Comparison of ENCODE assay signal across 1 cellular context in genomic region chr10:102064868-102065560, GRCh38.
TF ChIP-seq lines count a peak whose summit lies in the region.

Gene HPS6 (plus strand): TSS chr10:102065349. CDS start chr10:102065475, 126 bp downstream.

TF ChIP-seq in K562, 482 proteins besides CTCF, POLR2A, EP300 and RAD21 (continued from another document and continues in another):
- TF ChIP-seq IRF1 (CRISPR knock-in tag; IDR thresholded peaks at IDR 0.05; ENCODE audit: borderline replicate concordance), result no peak
- TF ChIP-seq MBD1 (CRISPR knock-in tag; IDR thresholded peaks at IDR 0.05), result no peak
- no peak for TF ChIP-seq PRMT5 (CRISPR knock-in tag; IDR thresholded peaks at IDR 0.05)
- no peak for TF ChIP-seq PHTF2 (CRISPR knock-in tag; IDR thresholded peaks at IDR 0.05)
- no peak for TF ChIP-seq RBM17 (IDR thresholded peaks at IDR 0.05; ENCODE audit: borderline replicate concordance, low read depth, low read length)
- peak; percentile 90 for TF ChIP-seq MTA1 (IDR thresholded peaks at IDR 0.05; ENCODE audit: borderline replicate concordance)
- no peak for TF ChIP-seq ZNF75A (CRISPR knock-in tag; IDR thresholded peaks at IDR 0.05)
- TF ChIP-seq MEF2D (tag; conservative IDR thresholded peaks at IDR 0.05; ENCODE audit: low read depth), result no peak
- no peak for TF ChIP-seq ZNF444 (CRISPR knock-in tag; IDR thresholded peaks at IDR 0.05)
- no peak for TF ChIP-seq NR4A1 (CRISPR knock-in tag; IDR thresholded peaks at IDR 0.05)
- TF ChIP-seq NR4A1 (tag; IDR thresholded peaks at IDR 0.05), result no peak
- no peak for TF ChIP-seq ZNF217 (CRISPR knock-in tag; IDR thresholded peaks at IDR 0.05)
- TF ChIP-seq ZNF41 (CRISPR knock-in tag; conservative IDR thresholded peaks at IDR 0.05), result no peak
- TF ChIP-seq ATF3 (IDR thresholded peaks at IDR 0.05), result no peak
- TF ChIP-seq ATF3 (CRISPR knock-in tag; conservative IDR thresholded peaks at IDR 0.05), result no peak
- TF ChIP-seq TAF15 (IDR thresholded peaks at IDR 0.05; ENCODE audit: low read depth, low read length), result no peak
- TF ChIP-seq CHD2 (IDR thresholded peaks at IDR 0.05; ENCODE audit: low read depth, low read length), result no peak
- no peak for TF ChIP-seq CLOCK (CRISPR knock-in tag; IDR thresholded peaks at IDR 0.05; ENCODE audit: borderline replicate concordance)
- TF ChIP-seq SMARCA5 (IDR thresholded peaks at IDR 0.05), result peak; percentile 49; the same call in 1 of the 2 replicates
- TF ChIP-seq NCOA4 (IDR thresholded peaks at IDR 0.05; ENCODE audit: partially characterized antibody), result no peak
- TF ChIP-seq ARID3B (CRISPR knock-in tag; IDR thresholded peaks at IDR 0.05; ENCODE audit: borderline replicate concordance), result no peak
- TF ChIP-seq BHLHE40 (IDR thresholded peaks at IDR 0.05; ENCODE audit: low read length), result no peak
- TF ChIP-seq SNAPC5 (CRISPR knock-in tag; IDR thresholded peaks at IDR 0.05), result no peak
- TF ChIP-seq ADNP (tag; IDR thresholded peaks at IDR 0.05), result peak; percentile 94
- TF ChIP-seq ZNF124 (CRISPR knock-in tag; IDR thresholded peaks at IDR 0.05), result no peak
- TF ChIP-seq ATF1 (CRISPR knock-in tag; IDR thresholded peaks at IDR 0.05), result peak; percentile 30; the same call in 1 of the 2 replicates
- peak; percentile 92 for TF ChIP-seq ATF1 (tag; IDR thresholded peaks at IDR 0.05)
- no peak for TF ChIP-seq ZNF830 (CRISPR knock-in tag; IDR thresholded peaks at IDR 0.05)
- TF ChIP-seq ZNF583 (CRISPR knock-in tag; IDR thresholded peaks at IDR 0.05), result no peak
- TF ChIP-seq XRCC3 (IDR thresholded peaks at IDR 0.05), result no peak
- TF ChIP-seq NFIX (CRISPR knock-in tag; IDR thresholded peaks at IDR 0.05; ENCODE audit: low read depth), result no peak
- TF ChIP-seq ZNF316 (IDR thresholded peaks at IDR 0.05), result no peak
- TF ChIP-seq MYBL2 (IDR thresholded peaks at IDR 0.05; ENCODE audit: low read depth), result no peak
- no peak for TF ChIP-seq MYBL2 (CRISPR knock-in tag; IDR thresholded peaks at IDR 0.05; ENCODE audit: borderline replicate concordance)
- TF ChIP-seq PKNOX1 (IDR thresholded peaks at IDR 0.05), result no peak
- no peak for TF ChIP-seq CTCFL (IDR thresholded peaks at IDR 0.05; ENCODE audit: borderline replicate concordance, insufficient read depth, low read depth, low read length, poor library complexity, severe bottlenecking)
- TF ChIP-seq RREB1 (CRISPR knock-in tag; IDR thresholded peaks at IDR 0.05), result no peak
- no peak for TF ChIP-seq FOXJ3 (CRISPR knock-in tag; IDR thresholded peaks at IDR 0.05)
- no peak for TF ChIP-seq ZNF408 (CRISPR knock-in tag; IDR thresholded peaks at IDR 0.05; ENCODE audit: low read depth)
- no peak for TF ChIP-seq ZNF655 (CRISPR knock-in tag; IDR thresholded peaks at IDR 0.05)
- no peak for TF ChIP-seq RFX5 (IDR thresholded peaks at IDR 0.05; ENCODE audit: low read depth, low read length)
- peak; percentile 94 for TF ChIP-seq PHF20 (IDR thresholded peaks at IDR 0.05; ENCODE audit: partially characterized antibody)
- TF ChIP-seq SOX6 (IDR thresholded peaks at IDR 0.05), result no peak
- TF ChIP-seq HOMEZ (CRISPR knock-in tag; IDR thresholded peaks at IDR 0.05), result no peak
- TF ChIP-seq SP1 (CRISPR knock-in tag; IDR thresholded peaks at IDR 0.05), result peak; percentile 62
- TF ChIP-seq MCM5 (IDR thresholded peaks at IDR 0.05; ENCODE audit: low read depth), result no peak
